Comparison of ENCODE assay signal across 17 cellular contexts in genomic region chr15:91783001-91783400, GRCh38.
"Had no signal": no experiment of that assay in that cellular context is flagged by ENCODE, and none has a peak within 500 bp of the region (broad histone marks: within the 10 kb centered on the region; RNA-seq: fewer than 3 reads in every experiment).

No MANE protein-coding gene starts in this region.

- H3K27me3 ChIP-seq: colonic mucosa, tibial nerve, upper lobe of right lung, vagina had no signal

- ATAC-seq: foreskin keratinocyte; left lobe of liver; lower lobe of right lung; natural killer cell; stimulated activated effector memory CD8-positive, alpha-beta T cell treated with anti-CD3 and anti-CD28 coated beads, Interleukin-12 subunit alpha, Interleukin-12 subunit beta, amount 100 ng/mL, for 72 hours had no signal

- H3K27ac ChIP-seq: colonic mucosa, foreskin keratinocyte, lower lobe of right lung, tibial nerve, upper lobe of right lung, vagina had no signal

- H3K36me3 ChIP-seq: colonic mucosa, lower lobe of right lung, tibial nerve, upper lobe of right lung, vagina had no signal

- H3K4me3 ChIP-seq: colonic mucosa, lower lobe of right lung, tibial nerve, upper lobe of right lung, vagina had no signal

- H3K9me3 ChIP-seq: colonic mucosa, lower lobe of right lung, tibial nerve, upper lobe of right lung, vagina had no signal

- H3K4me1 ChIP-seq: colonic mucosa, foreskin keratinocyte, tibial nerve, vagina had no signal

- DNase-seq: colonic mucosa; dermis blood vessel endothelial cell; foreskin keratinocyte; head of caudate nucleus; hypothalamus; kidney glomerular epithelial cell; lower lobe of right lung; natural killer cell; posterior cingulate gyrus; right cardiac atrium; stimulated activated CD4-positive, alpha-beta T cell treated with anti-CD3 and anti-CD28 coated beads, Interleukin-4, amount 100 ng/mL, for 1 hour; stimulated activated CD8-positive, alpha-beta memory T cell treated with anti-CD3 and anti-CD28 coated beads, Interleukin-4, amount 100 ng/mL, for 48 hours; upper lobe of right lung had no signal
